3 cellular contexts compared by ENCODE assay signal in the genomic region with DNA sequence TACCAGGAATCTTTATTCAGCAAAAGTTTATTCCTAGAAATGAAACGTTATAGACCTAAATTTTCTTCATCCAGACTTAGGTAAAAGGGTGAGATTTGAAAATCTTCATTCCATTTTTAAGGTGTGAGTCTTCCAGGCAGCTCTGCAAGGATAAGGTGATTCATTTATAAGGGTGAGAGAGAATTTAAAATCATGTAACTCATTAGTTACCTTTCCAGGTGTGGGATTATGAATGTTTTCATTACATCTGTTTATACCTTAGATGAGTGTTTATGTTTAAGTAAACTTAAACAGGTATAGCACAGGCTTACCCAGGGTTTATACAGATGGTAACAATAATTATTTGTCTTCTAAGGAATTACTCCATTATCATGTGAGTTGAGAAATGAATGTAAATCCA.
TF ChIP-seq lines count a peak whose summit lies in the region.

No MANE protein-coding gene starts in this region.

TF ChIP-seq in SK-N-SH, 30 proteins besides CTCF, POLR2A, EP300 and RAD21 (continued from another document):
- TF ChIP-seq GABPA (IDR thresholded peaks at IDR 0.05; ENCODE audit: low read depth) (no peak), FOSL2 (IDR thresholded peaks at IDR 0.05; ENCODE audit: borderline replicate concordance, low read depth) (no peak), POLR2AphosphoS5 (IDR thresholded peaks at IDR 0.05; ENCODE audit: low read depth, low read length) (no peak), NFIC (IDR thresholded peaks at IDR 0.05; ENCODE audit: borderline replicate concordance) (no peak), RFX5 (IDR thresholded peaks at IDR 0.05; ENCODE audit: low read length) (no peak), YY1 (IDR thresholded peaks at IDR 0.05; ENCODE audit: low read depth) (no peak), TCF12 (IDR thresholded peaks at IDR 0.05) (no peak)
- TF ChIP-seq, protein P1, sequence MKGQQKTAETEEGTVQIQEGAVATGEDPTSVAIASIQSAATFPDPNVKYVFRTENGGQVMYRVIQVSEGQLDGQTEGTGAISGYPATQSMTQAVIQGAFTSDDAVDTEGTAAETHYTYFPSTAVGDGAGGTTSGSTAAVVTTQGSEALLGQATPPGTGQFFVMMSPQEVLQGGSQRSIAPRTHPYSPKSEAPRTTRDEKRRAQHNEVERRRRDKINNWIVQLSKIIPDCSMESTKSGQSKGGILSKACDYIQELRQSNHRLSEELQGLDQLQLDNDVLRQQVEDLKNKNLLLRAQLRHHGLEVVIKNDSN (IDR thresholded peaks at IDR 0.05; ENCODE audit: borderline replicate concordance, low read depth) = no peak
- TF ChIP-seq, protein P2, sequence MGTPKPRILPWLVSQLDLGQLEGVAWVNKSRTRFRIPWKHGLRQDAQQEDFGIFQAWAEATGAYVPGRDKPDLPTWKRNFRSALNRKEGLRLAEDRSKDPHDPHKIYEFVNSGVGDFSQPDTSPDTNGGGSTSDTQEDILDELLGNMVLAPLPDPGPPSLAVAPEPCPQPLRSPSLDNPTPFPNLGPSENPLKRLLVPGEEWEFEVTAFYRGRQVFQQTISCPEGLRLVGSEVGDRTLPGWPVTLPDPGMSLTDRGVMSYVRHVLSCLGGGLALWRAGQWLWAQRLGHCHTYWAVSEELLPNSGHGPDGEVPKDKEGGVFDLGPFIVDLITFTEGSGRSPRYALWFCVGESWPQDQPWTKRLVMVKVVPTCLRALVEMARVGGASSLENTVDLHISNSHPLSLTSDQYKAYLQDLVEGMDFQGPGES (IDR thresholded peaks at IDR 0.05; ENCODE audit: low read depth, low read length) = no peak

TF ChIP-seq in SK-N-SH treated with all-trans-retinoic acid at 6 μM for 48 hours, 23 proteins besides CTCF, POLR2A, EP300 and RAD21:
- TF ChIP-seq, protein P3, sequence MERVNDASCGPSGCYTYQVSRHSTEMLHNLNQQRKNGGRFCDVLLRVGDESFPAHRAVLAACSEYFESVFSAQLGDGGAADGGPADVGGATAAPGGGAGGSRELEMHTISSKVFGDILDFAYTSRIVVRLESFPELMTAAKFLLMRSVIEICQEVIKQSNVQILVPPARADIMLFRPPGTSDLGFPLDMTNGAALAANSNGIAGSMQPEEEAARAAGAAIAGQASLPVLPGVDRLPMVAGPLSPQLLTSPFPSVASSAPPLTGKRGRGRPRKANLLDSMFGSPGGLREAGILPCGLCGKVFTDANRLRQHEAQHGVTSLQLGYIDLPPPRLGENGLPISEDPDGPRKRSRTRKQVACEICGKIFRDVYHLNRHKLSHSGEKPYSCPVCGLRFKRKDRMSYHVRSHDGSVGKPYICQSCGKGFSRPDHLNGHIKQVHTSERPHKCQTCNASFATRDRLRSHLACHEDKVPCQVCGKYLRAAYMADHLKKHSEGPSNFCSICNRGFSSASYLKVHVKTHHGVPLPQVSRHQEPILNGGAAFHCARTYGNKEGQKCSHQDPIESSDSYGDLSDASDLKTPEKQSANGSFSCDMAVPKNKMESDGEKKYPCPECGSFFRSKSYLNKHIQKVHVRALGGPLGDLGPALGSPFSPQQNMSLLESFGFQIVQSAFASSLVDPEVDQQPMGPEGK (CRISPR knock-in tag; IDR thresholded peaks at IDR 0.05; ENCODE audit: borderline replicate concordance) = no peak
- TF ChIP-seq CSDC2 (CRISPR knock-in tag; IDR thresholded peaks at IDR 0.05) (no peak), PPARA (CRISPR knock-in tag; IDR thresholded peaks at IDR 0.05; ENCODE audit: borderline replicate concordance) (no peak), BACH2 (CRISPR knock-in tag; IDR thresholded peaks at IDR 0.05; ENCODE audit: borderline replicate concordance) (no peak)
- TF ChIP-seq, protein P4, sequence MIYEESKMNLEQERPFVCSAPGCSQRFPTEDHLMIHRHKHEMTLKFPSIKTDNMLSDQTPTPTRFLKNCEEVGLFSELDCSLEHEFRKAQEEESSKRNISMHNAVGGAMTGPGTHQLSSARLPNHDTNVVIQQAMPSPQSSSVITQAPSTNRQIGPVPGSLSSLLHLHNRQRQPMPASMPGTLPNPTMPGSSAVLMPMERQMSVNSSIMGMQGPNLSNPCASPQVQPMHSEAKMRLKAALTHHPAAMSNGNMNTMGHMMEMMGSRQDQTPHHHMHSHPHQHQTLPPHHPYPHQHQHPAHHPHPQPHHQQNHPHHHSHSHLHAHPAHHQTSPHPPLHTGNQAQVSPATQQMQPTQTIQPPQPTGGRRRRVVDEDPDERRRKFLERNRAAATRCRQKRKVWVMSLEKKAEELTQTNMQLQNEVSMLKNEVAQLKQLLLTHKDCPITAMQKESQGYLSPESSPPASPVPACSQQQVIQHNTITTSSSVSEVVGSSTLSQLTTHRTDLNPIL (CRISPR knock-in tag; IDR thresholded peaks at IDR 0.05; ENCODE audit: low read depth) = no peak

TF ChIP-seq in endothelial cell of umbilical vein, 7 proteins besides CTCF, POLR2A, EP300 and RAD21:
- TF ChIP-seq, protein P5, sequence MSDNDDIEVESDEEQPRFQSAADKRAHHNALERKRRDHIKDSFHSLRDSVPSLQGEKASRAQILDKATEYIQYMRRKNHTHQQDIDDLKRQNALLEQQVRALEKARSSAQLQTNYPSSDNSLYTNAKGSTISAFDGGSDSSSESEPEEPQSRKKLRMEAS (IDR thresholded peaks at IDR 0.05; ENCODE audit: insufficient read depth, insufficient read length) = no peak
- no peak for TF ChIP-seq JUN (IDR thresholded peaks at IDR 0.05; ENCODE audit: borderline replicate concordance, insufficient read depth, insufficient read length, low read depth)
- TF ChIP-seq POLR2AphosphoS5 (IDR thresholded peaks at IDR 0.05; ENCODE audit: insufficient read depth, low read depth, low read length) = no peak
- TF ChIP-seq GATA2 (IDR thresholded peaks at IDR 0.05; ENCODE audit: insufficient read depth, insufficient read length, low read depth, low read length) = no peak
- no peak for TF ChIP-seq EZH2 (IDR thresholded peaks at IDR 0.05; ENCODE audit: borderline replicate concordance, low read depth, low read length, severe bottlenecking)
- no peak for TF ChIP-seq MYC (IDR thresholded peaks at IDR 0.05; ENCODE audit: low read depth, low read length)
- TF ChIP-seq FOS (IDR thresholded peaks at IDR 0.05; ENCODE audit: borderline replicate concordance, insufficient read depth, low read length) = no peak
